Comparison of ENCODE assay signal across 8 cellular contexts in the genomic region with DNA sequence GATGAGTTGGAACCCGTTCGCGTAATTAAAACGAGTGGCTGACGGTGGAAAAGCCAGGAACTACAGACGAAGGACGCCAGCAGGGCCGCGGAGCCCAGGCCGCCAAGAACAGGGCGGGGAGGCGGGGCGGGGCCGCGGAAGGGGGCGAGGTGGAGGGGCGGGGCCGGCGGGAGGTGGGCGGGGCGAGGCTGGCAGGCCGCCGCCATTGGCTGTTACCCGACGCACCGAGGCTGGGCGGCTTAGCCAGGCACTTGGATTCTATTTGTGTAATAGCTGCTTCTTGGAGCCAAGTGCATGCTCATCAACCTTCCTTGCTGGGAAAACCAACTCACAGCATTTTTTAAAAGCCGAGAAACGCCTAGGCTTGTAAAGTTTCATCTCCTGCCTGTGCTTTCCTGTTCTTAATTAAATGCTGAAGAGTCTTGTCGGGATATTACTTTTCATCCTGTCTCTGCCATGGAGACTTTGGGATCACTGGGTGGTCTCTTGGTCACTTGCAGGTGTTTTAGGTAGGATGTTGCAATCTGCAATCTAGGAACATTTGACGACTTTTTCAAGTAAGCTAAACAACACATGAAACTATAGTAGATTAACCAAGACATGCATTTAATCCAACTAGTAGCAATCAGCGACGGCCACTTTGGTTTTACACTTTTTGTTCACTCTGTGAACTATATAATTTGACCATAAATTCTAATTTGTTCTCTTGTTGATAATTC.
DNase-seq lines count a peak whose midpoint lies in the region; ATAC-seq, FAIRE-seq and TF ChIP-seq lines count a peak whose summit lies in the region.

No MANE protein-coding gene starts in this region.

- H2AFZ ChIP-seq in keratinocyte (ENCODE audit: control insufficient read depth, low read length): peak overlapping the region; percentile 66

- DNase-seq in AG04449 (ENCODE audit: low read depth, low spot score) (peak; percentile 72), NCI-H446 (lab: John Stamatoyannopoulos, UW) (peak; percentile 54 to 87), cerebellar cortex (ENCODE audit: low spot score) (peak; percentile 91), keratinocyte (ENCODE audit: low read depth, low spot score) (no peak)
- DNase-seq in activated CD4-positive, alpha-beta T cell treated with anti-CD3 and anti-CD28 coated beads for 1 hour: peak; percentile 71
- peak; percentile 66 to 79 for DNase-seq in stimulated activated CD4-positive, alpha-beta T cell treated with anti-CD3 and anti-CD28 coated beads, Interleukin-15, amount 100 ng/mL, for 1 hour (ENCODE audit: low read depth in 1 of 2, low spot score in 1 of 2)

- no peaks in the 10 kb centered on the region for H4K20me1 ChIP-seq in keratinocyte (ENCODE audit: control insufficient read depth, extremely low read depth, insufficient read depth, low read length)

- peaks cover 38% of the 10 kb centered on the region for H3K79me2 ChIP-seq in keratinocyte (ENCODE audit: control insufficient read depth, insufficient read depth, low read length)

- H3K4me1 ChIP-seq in keratinocyte (ENCODE audit: control insufficient read depth, extremely low read depth, insufficient read depth, low read length): peaks cover 30% of the 10 kb centered on the region

- ATAC-seq in GM18909 (IDR thresholded peaks at IDR 0.05; ENCODE audit: poor library complexity, unreplicated experiment) (peak; percentile 52), HG03196 (IDR thresholded peaks at IDR 0.05; ENCODE audit: unreplicated experiment) (peak; percentile 38)

- CTCF ChIA-PET in AG04449 (lab: Yijun Ruan, JAX): interaction anchor here (1.0 to 4.6 kb wide), 5 partner anchors 10 to 38 kb away, joined by 3 to 23 read pairs (median 6); no protein-coding TSS in a partner anchor

- H3K27me3 ChIP-seq in keratinocyte (ENCODE audit: control insufficient read depth, extremely low read depth, insufficient read depth, low read length): no peaks in the 10 kb centered on the region

- peak overlapping the region; percentile 99 for H3K4me2 ChIP-seq in keratinocyte (ENCODE audit: control insufficient read depth, extremely low read depth, insufficient read depth, low read depth, low read length)

- no peaks in the 10 kb centered on the region for H3K9me1 ChIP-seq in keratinocyte (ENCODE audit: control insufficient read depth, extremely low read depth, insufficient read depth, low read length)

- peak overlapping the region; percentile 98 for H3K9ac ChIP-seq in keratinocyte (ENCODE audit: control insufficient read depth, extremely low read depth, insufficient read depth, low read length)

- H3K4me3 ChIP-seq in AG04449 (ENCODE audit: low read depth, low read length) (peak overlapping the region; percentile 72), keratinocyte (ENCODE audit: control insufficient read depth in 2 of 3, extremely low read depth in 1 of 3, insufficient read depth in 2 of 3, low read depth in 1 of 3, low read length in 3 of 3) (peak overlapping the region; percentile 69 to 87 (median 85))

- dilution Hi-C loops in keratinocyte (cut with MboI; ENCODE audit: extremely low pct_ligation_motif_present, low sequenced_read_pairs): no loop called here

- H3K36me3 ChIP-seq in keratinocyte (ENCODE audit: control insufficient read depth in 2 of 2, extremely low read depth in 1 of 2, insufficient read depth in 2 of 2, low read length in 2 of 2): no peaks in the 10 kb centered on the region

- TF ChIP-seq CTCF in AG04449 (IDR thresholded peaks at IDR 0.05; ENCODE audit: insufficient read depth, low read length, missing control alignments): no peak
- TF ChIP-seq CTCF in keratinocyte (optimal IDR thresholded peaks at IDR 0.05 in 1 of 3, IDR thresholded peaks at IDR 0.05 in 1 of 3, conservative IDR thresholded peaks at IDR 0.05 in 1 of 3; ENCODE audit: extremely low read depth in 1 of 3, insufficient read depth in 2 of 3, low read length in 3 of 3): no peak

- FAIRE-seq in keratinocyte (lab: Jason Lieb, UNC): no peak

- H3K27ac ChIP-seq in keratinocyte (ENCODE audit: control insufficient read depth, insufficient read depth, low read length): peak overlapping the region; percentile 98

- POLR2A ChIA-PET in AG04449 (lab: Yijun Ruan, JAX): interaction anchor here (0.8 kb wide), 1 partner anchor 126 kb away, joined by 3 read pairs; no protein-coding TSS in a partner anchor

- H3K9me3 ChIP-seq in keratinocyte (ENCODE audit: control insufficient read depth, low read depth, low read length): no peaks in the 10 kb centered on the region
